Comparison of ENCODE assay signal across 10 cellular contexts in genomic region chr1:38989979-38990378, GRCh38. TPM values are rescaled to one million over a fixed set of nuclear protein-coding genes. Genes with fewer than 3 reads are reported as not detected.
A peak's percentile ranks its signal among the peaks of the same experiment; 100 is the strongest.
DNase-seq lines count a peak whose midpoint lies in the region; ATAC-seq, FAIRE-seq and TF ChIP-seq lines count a peak whose summit lies in the region.
"Had no signal": no experiment of that assay in that cellular context is flagged by ENCODE, and none has a peak within 500 bp of the region (broad histone marks: within the 10 kb centered on the region; RNA-seq: fewer than 3 reads in every experiment).

No MANE protein-coding gene starts in this region.

- 66% methylated on average over 2 of the region's 2 CpGs for WGBS in HUES64
- WGBS in K562 (ENCODE audit: insufficient coverage, low coverage, missing lambda C conversion rate) = 45% methylated on average over 2 of the region's 2 CpGs

- H3K9ac ChIP-seq in HUES64 (ENCODE audit: low read depth, low read length) = peak overlapping the region; percentile 41
- H3K9ac ChIP-seq in K562 (ENCODE audit: insufficient read depth in 1 of 2, low read depth in 2 of 2, low read length in 2 of 2) = peak overlapping the region in 1 of 2 experiments; percentile 68; a peak in 2 of 4 replicates

- TF ChIP-seq POLR2A in K562 (conservative IDR thresholded peaks at IDR 0.05) (no peak), Peyer's patch (IDR thresholded peaks at IDR 0.05) (no peak)

- peaks cover 3% of the 10 kb centered on the region for H3K9me1 ChIP-seq in K562 (ENCODE audit: control insufficient read depth, insufficient read depth, low read length)

- peak overlapping the region; percentile 82 for H3K4me2 ChIP-seq in K562 (ENCODE audit: insufficient read depth, low read length)

- no peaks in the 10 kb centered on the region for H3K36me3 Mint-ChIP-seq in naive B cell

- TF ChIP-seq RAD21 in K562 (CRISPR knock-in tag; conservative IDR thresholded peaks at IDR 0.05 in 1 of 2, IDR thresholded peaks at IDR 0.05 in 1 of 2) = no peak

- POLR2A ChIA-PET in K562 (lab: Yijun Ruan, JAX) = interaction anchor here (1.0 kb wide), 2 partner anchors 9 to 40 kb away, joined by 3 to 6 read pairs; no protein-coding TSS in a partner anchor

- no peak for DNase-seq in K562 (ENCODE audit: extremely low read depth in 1 of 4, low spot score in 3 of 4)
- no peak for DNase-seq in naive B cell
- DNase-seq in DMS79 (lab: John Stamatoyannopoulos, UW) = no peak
- no peak for DNase-seq in Peyer's patch
- DNase-seq in NCI-H510A (lab: John Stamatoyannopoulos, UW) = no peak
- DNase-seq: NCI-H1105 treated with DMSO at 0.1 percent for 48 hours had no signal

- H3K79me2 ChIP-seq in K562 (ENCODE audit: control insufficient read depth, insufficient read depth, low read length) = peaks cover 42% of the 10 kb centered on the region

- H4K20me1 ChIP-seq in K562 (replicated peaks; ENCODE audit: control insufficient read depth, insufficient read depth, low read length) = peaks cover 13% of the 10 kb centered on the region

- H3K27me3 Mint-ChIP-seq in naive B cell = peaks cover 6 to 15% (median 14%) of the 10 kb centered on the region in 3 donors

- peaks cover 18 to 32% (median 25%) of the 10 kb centered on the region in 3 donors for H3K4me1 Mint-ChIP-seq in naive B cell

- no peaks in the 10 kb centered on the region for H3K9me3 Mint-ChIP-seq in naive B cell

- H3K27ac ChIP-seq in 22Rv1 = peak overlapping the region; percentile 84
- peak overlapping the region; percentile 99 for H3K27ac ChIP-seq in HUES64 (ENCODE audit: low read depth, low read length)
- H3K27ac ChIP-seq in K562 (ENCODE audit: extremely low read depth, low read depth, low read length) = peak overlapping the region; percentile 78
- H3K27ac ChIP-seq in Peyer's patch = peak overlapping the region in 1 of 4 donors; percentile 97

- no peak for TF ChIP-seq CTCF in 22Rv1 (IDR thresholded peaks at IDR 0.05)
- no peak for TF ChIP-seq CTCF in K562 (IDR thresholded peaks at IDR 0.05 in 2 of 3, conservative IDR thresholded peaks at IDR 0.05 in 1 of 3; ENCODE audit: insufficient read depth in 2 of 3, low read depth in 1 of 3, low read length in 3 of 3)
- TF ChIP-seq CTCF in Peyer's patch (IDR thresholded peaks at IDR 0.05) = no peak

- in situ Hi-C loops in K562 (cut with MboI) = no loop called here

- FAIRE-seq in K562 (lab: Jason Lieb, UNC) = no peak

- H3K9me3 ChIP-seq in HUES64 (ENCODE audit: insufficient read depth, low read depth, low read length) = no peaks in the 10 kb centered on the region
- no peaks in the 10 kb centered on the region for H3K9me3 ChIP-seq in K562 (replicated peaks; ENCODE audit: control insufficient read depth, insufficient read depth, low read depth, low read length)
- H3K9me3 ChIP-seq in Peyer's patch = no peaks in the 10 kb centered on the region

- H3K27ac Mint-ChIP-seq in naive B cell = peak overlapping the region in 5 of 6 donors; percentile 45 to 95 (median 77)

- BruUV-seq in K562 (replicated peaks; lab: Mats Ljungman, UMichigan) = no TSS peak

- peaks cover 42% of the 10 kb centered on the region for H3K4me1 ChIP-seq in HUES64 (ENCODE audit: insufficient read depth, low read length)
- H3K4me1 ChIP-seq in K562 (replicated peaks in 1 of 2; ENCODE audit: control insufficient read depth in 2 of 2, insufficient read depth in 2 of 2, low read length in 2 of 2) = peaks cover 0 to 17% of the 10 kb centered on the region in 2 experiments; a peak in 3 of 5 replicates
- H3K4me1 ChIP-seq in Peyer's patch = peaks cover 0 to 21% (median 2%) of the 10 kb centered on the region in 4 donors

- H3K36me3 ChIP-seq in HUES64 (ENCODE audit: insufficient read depth, low read length) = peaks cover 28% of the 10 kb centered on the region
- H3K36me3 ChIP-seq in K562 (ENCODE audit: control insufficient read depth, insufficient read depth, low read length) = peaks cover 25% of the 10 kb centered on the region
- no peaks in the 10 kb centered on the region for H3K36me3 ChIP-seq in Peyer's patch

- H2AFZ ChIP-seq in K562 (ENCODE audit: low read depth, low read length) = peak overlapping the region; percentile 81

- peak overlapping the region in 7 of 8 donors; percentile 53 to 88 (median 82) for H3K4me3 Mint-ChIP-seq in naive B cell

- no peak for TF ChIP-seq EP300 in K562 (IDR thresholded peaks at IDR 0.05; ENCODE audit: low read length)

- no peak for ATAC-seq in K562
- no peak for ATAC-seq in naive B cell (ENCODE audit: low read depth in 2 of 2)
- no peak for ATAC-seq in HG03196 (IDR thresholded peaks at IDR 0.05; ENCODE audit: unreplicated experiment)

- H3K27me3 ChIP-seq in HUES64 (ENCODE audit: insufficient read depth, low read length) = no peaks in the 10 kb centered on the region
- H3K27me3 ChIP-seq in K562 (ENCODE audit: control insufficient read depth in 2 of 2, insufficient read depth in 2 of 2, low read length in 2 of 2) = no peaks in the 10 kb centered on the region
- no peaks in the 10 kb centered on the region for H3K27me3 ChIP-seq in Peyer's patch

- intact Hi-C loops in K562 (cut with micrococcal nuclease) = loop anchor here (1.0 kb wide), 1 partner anchor 102 kb away; no protein-coding TSS in a partner anchor

- peak overlapping the region; percentile 48 for H3K4me3 ChIP-seq in HUES64 (ENCODE audit: low read length)
- 0 out of 2 replicates have a peak overlapping the region, but pooled peaks have one; percentile 99 for H3K4me3 ChIP-seq in K562
- no peak overlapping the region for H3K4me3 ChIP-seq in Peyer's patch

- CTCF ChIA-PET in K562 (lab: Yijun Ruan, JAX; ENCODE audit: low intra/inter-chr PET ratio) = no interaction called here

RNA-seq across cellular contexts. Expression of gene AKIRIN1, which starts 1.1 kb away (rescaled TPM):
- 148 TPM for polyA plus RNA-seq in HUES64 (2013, experiment 1 of 2)
- polyA plus RNA-seq in HUES64 (2013, experiment 2 of 2) = 142 TPM
- total RNA-seq in K562 (2011; cell fraction: chromatin; rRNA removed; ENCODE audit: low replicate concordance) = 26.5 and 51.2 TPM in 2 replicates
- 19.3 and 20.1 TPM in 2 replicates for total RNA-seq in K562 (2011; cell fraction: nucleolus; rRNA removed)
- total RNA-seq in K562 (2011; cell fraction: nucleoplasm; rRNA removed) = 46.7 and 64.7 TPM in 2 replicates
- total RNA-seq in K562 (2014; rRNA removed) (68.9 and 72.4 TPM in 2 replicates), K562 (2014; rRNA removed; fragmentation: Illumina TruSeq; extraction: Trizol) (81.7 and 86.5 TPM in 2 replicates), K562 (2015; rRNA removed; fragmentation: Illumina TruSeq; extraction: Trizol) (76.2 and 83.4 TPM in 2 replicates), K562 (2021) (86.0 and 87.8 TPM in 2 replicates), Peyer's patch (10 to 100 TPM; 18.9 to 39.6 (median 33.8) TPM)
- polyA plus RNA-seq in K562 (2011; rRNA removed) (95.0 and 139 TPM in 2 replicates), K562 (2014; fragmentation: Illumina TruSeq; extraction: Trizol) (91.4 and 103 TPM in 2 replicates), K562 (2014; fragmentation: Nextera tagmentation; extraction: Ambion mirVana) (10 to 100 TPM; 11.5 to 17.6 TPM), K562 (2014; rRNA removed) (85.1 and 87.2 TPM in 2 replicates), naive B cell (ENCODE audit: low read depth in 6 of 6) (10 to 100 TPM; 61.9 to 89.7 (median 76.1) TPM)
- polyA plus RNA-seq in K562 (2011; cell fraction: cytosol; rRNA removed) = 53.8 and 59.9 TPM in 2 replicates
- 18.7 and 19.1 TPM in 2 replicates for polyA plus RNA-seq in K562 (2011; cell fraction: nucleus; rRNA removed)
- 69.5 and 81.6 TPM in 2 replicates for polyA plus RNA-seq in K562 (2012)
- polyA minus RNA-seq in K562 (2011; rRNA and poly(A)+ RNA removed) = 81.6 and 94.1 TPM in 2 replicates
- polyA minus RNA-seq in K562 (2011; cell fraction: cytosol; rRNA and poly(A)+ RNA removed) = 33.5 and 47.6 TPM in 2 replicates
- polyA minus RNA-seq in K562 (2011; cell fraction: nucleus; rRNA and poly(A)+ RNA removed) = 10.1 and 12.8 TPM in 2 replicates

RNA-seq across cellular contexts. Expression of gene NDUFS5, which starts 36.2 kb away (rescaled TPM):
- 468 TPM for polyA plus RNA-seq in HUES64 (2013, experiment 1 of 2)
- 484 TPM for polyA plus RNA-seq in HUES64 (2013, experiment 2 of 2)
- total RNA-seq in K562 (2011; cell fraction: chromatin; rRNA removed; ENCODE audit: low replicate concordance) = 66.1 and 87.1 TPM in 2 replicates
- 111 and 135 TPM in 2 replicates for total RNA-seq in K562 (2011; cell fraction: nucleolus; rRNA removed)
- total RNA-seq in K562 (2011; cell fraction: nucleoplasm; rRNA removed) = 140 and 150 TPM in 2 replicates
- 1,178 and 1,281 TPM in 2 replicates for total RNA-seq in K562 (2014; rRNA removed)
- 1,116 and 1,227 TPM in 2 replicates for total RNA-seq in K562 (2014; rRNA removed; fragmentation: Illumina TruSeq; extraction: Trizol)
- 976 and 1,027 TPM in 2 replicates for total RNA-seq in K562 (2015; rRNA removed; fragmentation: Illumina TruSeq; extraction: Trizol)
- total RNA-seq in K562 (2021) = 499 and 523 TPM in 2 replicates
- polyA plus RNA-seq in K562 (2011; rRNA removed) = 839 and 1,074 TPM in 2 replicates
- 254 and 811 TPM in 2 replicates for polyA plus RNA-seq in K562 (2011; cell fraction: cytosol; rRNA removed)
- 160 and 368 TPM in 2 replicates for polyA plus RNA-seq in K562 (2011; cell fraction: nucleus; rRNA removed)
- polyA plus RNA-seq in K562 (2012) = 421 and 1,566 TPM in 2 replicates
- 1,614 and 1,625 TPM in 2 replicates for polyA plus RNA-seq in K562 (2014; fragmentation: Illumina TruSeq; extraction: Trizol)
- polyA plus RNA-seq in K562 (2014; fragmentation: Nextera tagmentation; extraction: Ambion mirVana) = 1,000 to 10,000 TPM; 2,515 to 2,737 TPM
- polyA plus RNA-seq in K562 (2014; rRNA removed) = 1,487 and 1,540 TPM in 2 replicates
- polyA minus RNA-seq in K562 (2011; rRNA and poly(A)+ RNA removed) = 775 and 778 TPM in 2 replicates
- 126 and 154 TPM in 2 replicates for polyA minus RNA-seq in K562 (2011; cell fraction: cytosol; rRNA and poly(A)+ RNA removed)
- 43.4 and 90.9 TPM in 2 replicates for polyA minus RNA-seq in K562 (2011; cell fraction: nucleus; rRNA and poly(A)+ RNA removed)
- 100 to 1,000 TPM; 232 to 288 (median 258) TPM for polyA plus RNA-seq in naive B cell (ENCODE audit: low read depth in 6 of 6)
- total RNA-seq in Peyer's patch = 100 to 1,000 TPM; 192 to 562 (median 213) TPM

RNA-seq across cellular contexts. Expression of gene RHBDL2, which starts 48.3 kb away (rescaled TPM):
- polyA plus RNA-seq in HUES64 (2013, experiment 1 of 2) = not detected
- not detected for polyA plus RNA-seq in HUES64 (2013, experiment 2 of 2)
- total RNA-seq in K562 (2011; cell fraction: chromatin; rRNA removed; ENCODE audit: low replicate concordance) = not detected in 2 replicates
- not detected in 2 replicates for total RNA-seq in K562 (2011; cell fraction: nucleolus; rRNA removed)
- not detected in 2 replicates for total RNA-seq in K562 (2011; cell fraction: nucleoplasm; rRNA removed)
- total RNA-seq in K562 (2014; rRNA removed) = not detected in 2 replicates
- not detected in 2 replicates for total RNA-seq in K562 (2014; rRNA removed; fragmentation: Illumina TruSeq; extraction: Trizol)
- not detected in 2 replicates for total RNA-seq in K562 (2015; rRNA removed; fragmentation: Illumina TruSeq; extraction: Trizol)
- total RNA-seq in K562 (2021) = not detected in 2 replicates
- polyA plus RNA-seq in K562 (2011; rRNA removed) = not detected in 2 replicates
- polyA plus RNA-seq in K562 (2011; cell fraction: cytosol; rRNA removed) = not detected in 2 replicates
- polyA plus RNA-seq in K562 (2011; cell fraction: nucleus; rRNA removed) = not detected in 2 replicates
- 0.07 and 0.28 TPM in 2 replicates for polyA plus RNA-seq in K562 (2012)
- polyA plus RNA-seq in K562 (2014; fragmentation: Illumina TruSeq; extraction: Trizol) = not detected in 2 replicates
- polyA plus RNA-seq in K562 (2014; fragmentation: Nextera tagmentation; extraction: Ambion mirVana) = not detected
- polyA plus RNA-seq in K562 (2014; rRNA removed) = not detected in 2 replicates
- polyA minus RNA-seq in K562 (2011; rRNA and poly(A)+ RNA removed) = not detected in 2 replicates
- not detected in 2 replicates for polyA minus RNA-seq in K562 (2011; cell fraction: cytosol; rRNA and poly(A)+ RNA removed)
- not detected in 2 replicates for polyA minus RNA-seq in K562 (2011; cell fraction: nucleus; rRNA and poly(A)+ RNA removed)
- polyA plus RNA-seq in naive B cell (ENCODE audit: low read depth in 6 of 6) = not detected
- under 1 TPM in 1 of 4 donors, not detected in 3; 0.66 TPM for total RNA-seq in Peyer's patch
- total RNA-seq: T-helper 1 cell treated with Interleukin-12 subunit alpha and Interleukin-12 subunit beta and Interleukin-4 antibody, amounts not matched to agents 30 ng/mL and 1 ng/mL, for 36 hours had no signal

Comparison
In these comparisons a context has a peak if more than half of its experiments do, and no peak if none do; other contexts are left out.
1. H3K4me3 ChIP-seq: peak in HUES64 (single experiment) and K562 (single experiment); none in Peyer's patch (0 of 4).